8 cellular contexts compared by ENCODE assay signal in the genomic region with DNA sequence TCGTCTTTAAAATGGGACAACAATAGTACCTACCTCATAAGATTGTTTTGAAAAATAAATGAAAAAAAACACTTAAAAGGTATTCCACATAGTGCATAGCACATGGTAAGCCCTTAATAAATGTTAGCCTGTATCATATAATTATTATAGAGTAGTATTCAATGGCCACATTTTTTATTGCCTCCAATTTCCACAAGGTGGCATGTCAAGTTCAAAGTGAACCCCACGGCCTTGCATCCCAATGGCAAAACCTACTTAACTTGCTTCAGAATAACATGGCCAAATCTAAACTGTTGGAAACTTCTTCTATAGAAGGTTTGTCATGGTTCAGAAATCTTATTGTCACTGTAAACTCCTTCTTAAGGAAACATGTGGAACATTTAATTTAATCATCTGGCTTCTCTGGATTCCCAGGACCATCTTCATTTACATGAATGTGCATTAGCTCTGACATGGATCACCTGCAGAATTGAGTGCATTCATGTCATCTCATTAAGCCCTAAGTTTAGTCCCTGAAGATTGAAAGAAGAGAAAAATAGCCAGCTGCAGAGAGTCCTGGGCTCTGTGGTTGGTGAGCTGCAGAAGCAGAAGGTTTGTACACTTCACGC.
A peak's percentile ranks its signal among the peaks of the same experiment; 100 is the strongest.
DNase-seq lines count a peak whose midpoint lies in the region; ATAC-seq and TF ChIP-seq lines count a peak whose summit lies in the region.

No MANE protein-coding gene starts in this region.

- H3K27me3 Mint-ChIP-seq in activated CD8-positive, alpha-beta T cell treated with anti-CD3 and anti-CD28 coated beads for 36 hours = no peaks in the 10 kb centered on the region
- H3K27me3 Mint-ChIP-seq in stimulated activated naive B cell treated with anti-CD40 and anti-IgM and Interleukin-4, amounts not matched to agents 10 μg/mL and 1 μg/mL and 100 μg/mL, for 72 hours = no peaks in the 10 kb centered on the region

- peaks cover 0 to 19% (median 0%) of the 10 kb centered on the region in 9 donors for H3K36me3 ChIP-seq in heart right ventricle

- no peaks in the 10 kb centered on the region for H3K36me3 Mint-ChIP-seq in activated CD8-positive, alpha-beta T cell treated with anti-CD3 and anti-CD28 coated beads for 36 hours (ENCODE audit: low read depth)
- H3K36me3 Mint-ChIP-seq in stimulated activated naive B cell treated with anti-CD40 and anti-IgM and Interleukin-4, amounts not matched to agents 10 μg/mL and 1 μg/mL and 100 μg/mL, for 72 hours = no peaks in the 10 kb centered on the region

- no peaks in the 10 kb centered on the region for H3K27me3 ChIP-seq in heart right ventricle

- H3K9me3 ChIP-seq in heart right ventricle = no peaks in the 10 kb centered on the region

- WGBS in heart right ventricle, 2 donors = 64 to 69% methylated on average over 3 of the region's 3 CpGs

- no peak overlapping the region for H3K27ac Mint-ChIP-seq in activated CD8-positive, alpha-beta T cell treated with anti-CD3 and anti-CD28 coated beads for 36 hours
- H3K27ac Mint-ChIP-seq in stimulated activated naive B cell treated with anti-CD40 and anti-IgM and Interleukin-4, amounts not matched to agents 10 μg/mL and 1 μg/mL and 100 μg/mL, for 72 hours = no peak overlapping the region

- no peak overlapping the region for H3K4me3 ChIP-seq in AG04449 (ENCODE audit: low read depth, low read length)
- H3K4me3 ChIP-seq in GM12864 (ENCODE audit: low read depth, low read length) = no peak overlapping the region
- no peak overlapping the region for H3K4me3 ChIP-seq in Jurkat, Clone E6-1 (ENCODE audit: low read length)
- no peak overlapping the region for H3K4me3 ChIP-seq in heart right ventricle

- H3K4me1 Mint-ChIP-seq in activated CD8-positive, alpha-beta T cell treated with anti-CD3 and anti-CD28 coated beads for 36 hours (ENCODE audit: low read depth) = peaks cover 41% of the 10 kb centered on the region
- H3K4me1 Mint-ChIP-seq in stimulated activated naive B cell treated with anti-CD40 and anti-IgM and Interleukin-4, amounts not matched to agents 10 μg/mL and 1 μg/mL and 100 μg/mL, for 72 hours = peaks cover 40 to 56% of the 10 kb centered on the region in 2 donors

- POLR2A ChIA-PET in AG04449 (lab: Yijun Ruan, JAX) = no interaction called here
- POLR2A ChIA-PET in activated CD8-positive, alpha-beta T cell treated with anti-CD3 and anti-CD28 coated beads for 36 hours (lab: Charles Lee) = interaction anchor here (1.4 to 1.5 kb wide), 2 partner anchors 155 to 254 kb away, joined by 3 read pairs; no protein-coding TSS in a partner anchor

- peak; percentile 37 for ATAC-seq in activated CD8-positive, alpha-beta T cell treated with anti-CD3 and anti-CD28 coated beads for 36 hours
- ATAC-seq in heart right ventricle = peak; percentile 26 to 83 (median 68)
- ATAC-seq in stimulated activated naive B cell treated with anti-CD40 and anti-IgM and Interleukin-4, amounts not matched to agents 10 μg/mL and 1 μg/mL and 100 μg/mL, for 72 hours (replicated peaks) = peak; percentile 50 to 56
- ATAC-seq in activated CD4-positive, CD25-positive, alpha-beta regulatory T cell treated with anti-CD3 and anti-CD28 coated beads, Interleukin-2, amount 50 U/mL, for 24 hours = no peak

- CTCF ChIA-PET in AG04449 (lab: Yijun Ruan, JAX) = interaction anchor here (0.7 to 9.3 kb wide), 13 partner anchors 8 to 1367 kb away, joined by 3 to 98 read pairs (median 8); no protein-coding TSS in a partner anchor
- CTCF ChIA-PET in activated CD8-positive, alpha-beta T cell treated with anti-CD3 and anti-CD28 coated beads for 36 hours (lab: Charles Lee) = interaction anchor here (0.8 to 2.9 kb wide), 8 partner anchors 10 to 251 kb away, joined by 3 to 18 read pairs (median 6); a partner anchor contains a TSS

- no peaks in the 10 kb centered on the region for H3K9me3 Mint-ChIP-seq in activated CD8-positive, alpha-beta T cell treated with anti-CD3 and anti-CD28 coated beads for 36 hours
- no peaks in the 10 kb centered on the region for H3K9me3 Mint-ChIP-seq in stimulated activated naive B cell treated with anti-CD40 and anti-IgM and Interleukin-4, amounts not matched to agents 10 μg/mL and 1 μg/mL and 100 μg/mL, for 72 hours

- H3K27ac ChIP-seq in heart right ventricle = no peak overlapping the region

- no peak overlapping the region for H3K4me3 Mint-ChIP-seq in activated CD8-positive, alpha-beta T cell treated with anti-CD3 and anti-CD28 coated beads for 36 hours
- H3K4me3 Mint-ChIP-seq in stimulated activated naive B cell treated with anti-CD40 and anti-IgM and Interleukin-4, amounts not matched to agents 10 μg/mL and 1 μg/mL and 100 μg/mL, for 72 hours = no peak overlapping the region

- peaks cover 0 to 37% (median 13%) of the 10 kb centered on the region in 9 donors for H3K4me1 ChIP-seq in heart right ventricle

- DNase-seq in AG04449 (ENCODE audit: low read depth, low spot score) = no peak
- no peak for DNase-seq in GM12864 (ENCODE audit: low read depth)
- peak; percentile 78 for DNase-seq in Jurkat, Clone E6-1 (ENCODE audit: low read depth, low spot score)
- peak; percentile 30 for DNase-seq in activated CD8-positive, alpha-beta T cell treated with anti-CD3 and anti-CD28 coated beads for 36 hours
- peak in 1 of 2 donors; percentile 34 for DNase-seq in heart right ventricle
- DNase-seq in stimulated activated naive B cell treated with anti-CD40 and anti-IgM and Interleukin-4, amounts not matched to agents 10 μg/mL and 1 μg/mL and 100 μg/mL, for 72 hours = no peak
- no peak for DNase-seq in ecto neural progenitor cell (ENCODE audit: low spot score)

- TF ChIP-seq CTCF in AG04449 (IDR thresholded peaks at IDR 0.05; ENCODE audit: insufficient read depth, low read length, missing control alignments) = peak; percentile 35
- TF ChIP-seq CTCF in GM12864 (IDR thresholded peaks at IDR 0.05; ENCODE audit: low read depth, low read length, missing control alignments) = peak; percentile 33
- peak; percentile 54 for TF ChIP-seq CTCF in activated CD8-positive, alpha-beta T cell treated with anti-CD3 and anti-CD28 coated beads for 36 hours (IDR thresholded peaks at IDR 0.05)
- peak; percentile 32 to 78 (median 66) for TF ChIP-seq CTCF in heart right ventricle (IDR thresholded peaks at IDR 0.05)

- intact Hi-C loops in activated CD8-positive, alpha-beta T cell treated with anti-CD3 and anti-CD28 coated beads for 36 hours (cut with micrococcal nuclease) = loop anchor here (1.0 kb wide), 1 partner anchor 252 kb away; no protein-coding TSS in a partner anchor
- intact Hi-C loops in heart right ventricle (cut with DNase I) = loop anchor here in 8 of 10 donors (2.0 to 10.0 kb wide), 8 partner anchors 35 to 658 kb away; a partner anchor contains a TSS

Comparison
In these comparisons a context has a peak if more than half of its experiments do, and no peak if none do; other contexts are left out.
1. DNase-seq: peak in Jurkat, Clone E6-1 (single experiment) and activated CD8-positive, alpha-beta T cell treated with anti-CD3 and anti-CD28 coated beads for 36 hours (single experiment); none in AG04449 (single experiment), GM12864 (single experiment), stimulated activated naive B cell treated with anti-CD40 and anti-IgM and Interleukin-4, amounts not matched to agents 10 μg/mL and 1 μg/mL and 100 μg/mL, for 72 hours (single experiment) and ecto neural progenitor cell (single experiment).
2. ATAC-seq: peak in activated CD8-positive, alpha-beta T cell treated with anti-CD3 and anti-CD28 coated beads for 36 hours (single experiment), heart right ventricle (8 of 8) and stimulated activated naive B cell treated with anti-CD40 and anti-IgM and Interleukin-4, amounts not matched to agents 10 μg/mL and 1 μg/mL and 100 μg/mL, for 72 hours (2 of 2); none in activated CD4-positive, CD25-positive, alpha-beta regulatory T cell treated with anti-CD3 and anti-CD28 coated beads, Interleukin-2, amount 50 U/mL, for 24 hours (0 of 2).
3. Peak in every context shown above with its lines, with median percentiles within 50 percentile points of each other: CTCF ChIP-seq.